In genomic region chr12:66059670-66060069, GRCh38 we compare ENCODE assay signal across 20 cellular contexts.
DNase-seq lines count a peak whose midpoint lies in the region.
"Had no signal": no experiment of that assay in that cellular context is flagged by ENCODE, and none has a peak within 500 bp of the region (broad histone marks: within the 10 kb centered on the region; RNA-seq: fewer than 3 reads in every experiment).

No MANE protein-coding gene starts in this region.

- peaks cover 3% of the 10 kb centered on the region for H3K4me1 ChIP-seq in mesendoderm (ENCODE audit: control insufficient read depth, low read depth, low read length)

- peak overlapping the region; percentile 11 for H3K18ac ChIP-seq in mesendoderm (ENCODE audit: low read length)

- H3K23ac ChIP-seq in mesendoderm (ENCODE audit: low read length): no peak overlapping the region

- H3K27ac ChIP-seq in SK-N-MC (peak overlapping the region; percentile 89), mesendoderm (ENCODE audit: low read depth, low read length) (no peak overlapping the region)
- H3K27ac ChIP-seq: KMS-11 had no signal

- H3K36me3 ChIP-seq in SK-N-MC (ENCODE audit: insufficient read depth, low read length) (no peaks in the 10 kb centered on the region), mesendoderm (ENCODE audit: control insufficient read depth, insufficient read depth, low read length) (no peaks in the 10 kb centered on the region)

- no peaks in the 10 kb centered on the region for H3K27me3 ChIP-seq in mesendoderm (ENCODE audit: insufficient read depth, low read length, poor library complexity)

- no peaks in the 10 kb centered on the region for H3K79me2 ChIP-seq in mesendoderm (ENCODE audit: control insufficient read depth, insufficient read depth, low read length)

- H3K4ac ChIP-seq in mesendoderm (ENCODE audit: low read depth, low read length): no peak overlapping the region

- WGBS in mesendoderm (ENCODE audit: extremely low coverage, insufficient coverage, low lambda C conversion rate): no CpG with 5 or more reads among the region's 6 CpGs

- no peak overlapping the region for H4K5ac ChIP-seq in mesendoderm (ENCODE audit: low read length)

- H3K4me3 ChIP-seq in SK-N-MC: 0 out of 2 replicates have a peak overlapping the region, but pooled peaks have one; percentile 34
- no peak overlapping the region for H3K4me3 ChIP-seq in mesendoderm (ENCODE audit: low read length)

- peak; percentile 22 for DNase-seq in NCI-H82 (lab: John Stamatoyannopoulos, UW)
- DNase-seq in NCI-H82 treated with DMSO at 0.1 percent for 48 hours (lab: John Stamatoyannopoulos, UW; ENCODE audit: unreplicated experiment): no peak
- no peak for DNase-seq in SK-N-MC (ENCODE audit: low read depth, low spot score)
- DNase-seq in mesendoderm: no peak
- no peak for DNase-seq in foreskin melanocyte
- no peak for DNase-seq in NOMO-1 treated with dmso at 0.1 percent for 144 hours (lab: John Stamatoyannopoulos, UW; ENCODE audit: unreplicated experiment)
- DNase-seq in cerebellar nuclear complex (lab: John Stamatoyannopoulos, UW): no peak
- DNase-seq: 8988T; AML-193; C1 segment of cervical spinal cord; Calu3; CD8-positive, alpha-beta memory T cell; DMS153; IMR-90; NCI-H1092 treated with DMSO at 0.1 percent for 48 hours; NCI-H1436 treated with DMSO at 0.1 percent for 48 hours; NCI-H2029; SHP77; SK-N-SH had no signal

- no peaks in the 10 kb centered on the region for H3K79me1 ChIP-seq in mesendoderm (ENCODE audit: low read length)

- no peak overlapping the region for H4K8ac ChIP-seq in mesendoderm (ENCODE audit: low read depth, low read length)

- no peak overlapping the region for H2BK5ac ChIP-seq in mesendoderm (ENCODE audit: low read length)

- H3K56ac ChIP-seq in mesendoderm (ENCODE audit: low read length): no peak overlapping the region

- H2BK120ac ChIP-seq in mesendoderm (ENCODE audit: low read depth, low read length): no peak overlapping the region

- no peaks in the 10 kb centered on the region for H3K9me3 ChIP-seq in SK-N-MC (ENCODE audit: low read depth, low read length)
- H3K9me3 ChIP-seq: SK-N-SH had no signal

- H2AK5ac ChIP-seq in mesendoderm (ENCODE audit: low read length): no peak overlapping the region

- H3K9ac ChIP-seq in SK-N-MC (ENCODE audit: insufficient read length) (no peak overlapping the region), mesendoderm (ENCODE audit: low read length) (no peak overlapping the region)
- H3K9ac ChIP-seq: KMS-11, SK-N-SH had no signal

- H2BK15ac ChIP-seq in mesendoderm (replicated peaks; ENCODE audit: low read depth): no peak overlapping the region

- H3K4me2 ChIP-seq in mesendoderm (ENCODE audit: low read length): no peak overlapping the region
- H3K4me2 ChIP-seq: KMS-11, SK-N-SH had no signal
